ENCODE assay signal across 1 cellular context in genomic region chr7:139914306-139914747, GRCh38.
TF ChIP-seq lines count a peak whose summit lies in the region.

No MANE protein-coding gene starts in this region.

TF ChIP-seq in K562, 482 proteins besides CTCF, POLR2A, EP300 and RAD21 (continued from another document and continues in another):
- TF ChIP-seq PBX2 (CRISPR knock-in tag; IDR thresholded peaks at IDR 0.05; ENCODE audit: low read depth) (no peak), PBX2 (tag; conservative IDR thresholded peaks at IDR 0.05; ENCODE audit: low read depth) (no peak), KDM2B (CRISPR knock-in tag; IDR thresholded peaks at IDR 0.05) (no peak), BRD9 (IDR thresholded peaks at IDR 0.05; ENCODE audit: low read depth, partially characterized antibody) (peak; percentile 64), PHF21A (IDR thresholded peaks at IDR 0.05; ENCODE audit: borderline replicate concordance, low read depth) (no peak), MCM3 (IDR thresholded peaks at IDR 0.05) (no peak), ZNF12 (CRISPR knock-in tag; IDR thresholded peaks at IDR 0.05) (no peak), TOE1 (IDR thresholded peaks at IDR 0.05; ENCODE audit: borderline replicate concordance) (peak; percentile 47; the same call in 1 of the 2 replicates), TOE1 (CRISPR knock-in tag; IDR thresholded peaks at IDR 0.05; ENCODE audit: borderline replicate concordance, low read depth) (no peak), TCF15 (CRISPR knock-in tag; IDR thresholded peaks at IDR 0.05) (no peak), PTTG1 (tag; IDR thresholded peaks at IDR 0.05; ENCODE audit: low read depth) (no peak), KLF6 (CRISPR knock-in tag; IDR thresholded peaks at IDR 0.05; ENCODE audit: borderline replicate concordance) (no peak), ILK (tag; IDR thresholded peaks at IDR 0.05; ENCODE audit: borderline replicate concordance, low read depth) (no peak), ESRRB (CRISPR knock-in tag; IDR thresholded peaks at IDR 0.05; ENCODE audit: borderline replicate concordance) (no peak), SUPT5H (IDR thresholded peaks at IDR 0.05) (peak; percentile 17; the same call in 1 of the 2 replicates), FOS (IDR thresholded peaks at IDR 0.05; ENCODE audit: extremely low read depth, insufficient read length) (no peak), E2F8 (IDR thresholded peaks at IDR 0.05; ENCODE audit: low read depth, partially characterized antibody) (no peak), MYNN (IDR thresholded peaks at IDR 0.05) (no peak), MYNN (CRISPR knock-in tag; IDR thresholded peaks at IDR 0.05) (no peak), ZSCAN32 (CRISPR knock-in tag; IDR thresholded peaks at IDR 0.05) (no peak), RBM15 (IDR thresholded peaks at IDR 0.05; ENCODE audit: insufficient read depth, low read length) (no peak), XRCC4 (IDR thresholded peaks at IDR 0.05; ENCODE audit: extremely low read depth, insufficient read depth, insufficient read length) (no peak), HMGXB4 (CRISPR knock-in tag; IDR thresholded peaks at IDR 0.05) (0 out of 2 replicates have a peak, but pooled peaks have one; percentile 41), EP400 (IDR thresholded peaks at IDR 0.05) (peak; percentile 45; the same call in 1 of the 2 replicates), SRSF9 (IDR thresholded peaks at IDR 0.05; ENCODE audit: borderline replicate concordance, low read depth, low read length) (no peak), THRA (IDR thresholded peaks at IDR 0.05) (no peak), RREB1 (CRISPR knock-in tag; IDR thresholded peaks at IDR 0.05) (no peak), RNF219 (CRISPR knock-in tag; IDR thresholded peaks at IDR 0.05) (no peak), NR2F6 (CRISPR knock-in tag; IDR thresholded peaks at IDR 0.05) (no peak), SRSF1 (IDR thresholded peaks at IDR 0.05; ENCODE audit: low read depth, low read length) (no peak), MAFF (IDR thresholded peaks at IDR 0.05; ENCODE audit: low read length) (peak; percentile 99), MIER1 (IDR thresholded peaks at IDR 0.05; ENCODE audit: low read depth) (peak; percentile 59; the same call in 1 of the 2 replicates), ID3 (CRISPR knock-in tag; IDR thresholded peaks at IDR 0.05) (no peak), ID3 (tag; IDR thresholded peaks at IDR 0.05) (no peak; the same call in 1 of the 2 replicates), SMARCA4 (IDR thresholded peaks at IDR 0.05) (peak; percentile 33; the same call in 1 of the 2 replicates)
